In the genomic region with DNA sequence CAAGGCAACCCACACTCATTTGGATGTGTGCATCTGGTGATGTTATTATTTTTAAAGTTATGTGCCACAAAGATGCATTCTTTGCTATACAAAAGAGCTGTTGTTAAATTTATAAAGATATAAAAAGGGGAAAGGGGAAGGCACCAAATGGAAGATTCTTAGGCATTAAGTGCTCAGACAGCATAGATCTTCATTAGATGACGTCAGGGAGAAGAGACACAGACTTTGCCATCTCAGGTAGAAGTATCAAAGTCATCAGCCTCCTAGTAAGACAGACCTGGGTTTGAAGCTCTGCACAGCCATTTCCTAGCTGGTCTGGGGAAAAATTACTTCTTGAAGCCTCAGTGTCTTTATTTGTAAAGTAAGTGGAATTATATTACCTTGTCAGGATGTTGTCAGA, we compare ENCODE assay signal across 2 cellular contexts.
TF ChIP-seq lines count a peak whose summit lies in the region.

No MANE protein-coding gene starts in this region.

TF ChIP-seq in GM23338, 12 proteins besides CTCF, POLR2A, EP300 and RAD21:
- TF ChIP-seq, protein P1, sequence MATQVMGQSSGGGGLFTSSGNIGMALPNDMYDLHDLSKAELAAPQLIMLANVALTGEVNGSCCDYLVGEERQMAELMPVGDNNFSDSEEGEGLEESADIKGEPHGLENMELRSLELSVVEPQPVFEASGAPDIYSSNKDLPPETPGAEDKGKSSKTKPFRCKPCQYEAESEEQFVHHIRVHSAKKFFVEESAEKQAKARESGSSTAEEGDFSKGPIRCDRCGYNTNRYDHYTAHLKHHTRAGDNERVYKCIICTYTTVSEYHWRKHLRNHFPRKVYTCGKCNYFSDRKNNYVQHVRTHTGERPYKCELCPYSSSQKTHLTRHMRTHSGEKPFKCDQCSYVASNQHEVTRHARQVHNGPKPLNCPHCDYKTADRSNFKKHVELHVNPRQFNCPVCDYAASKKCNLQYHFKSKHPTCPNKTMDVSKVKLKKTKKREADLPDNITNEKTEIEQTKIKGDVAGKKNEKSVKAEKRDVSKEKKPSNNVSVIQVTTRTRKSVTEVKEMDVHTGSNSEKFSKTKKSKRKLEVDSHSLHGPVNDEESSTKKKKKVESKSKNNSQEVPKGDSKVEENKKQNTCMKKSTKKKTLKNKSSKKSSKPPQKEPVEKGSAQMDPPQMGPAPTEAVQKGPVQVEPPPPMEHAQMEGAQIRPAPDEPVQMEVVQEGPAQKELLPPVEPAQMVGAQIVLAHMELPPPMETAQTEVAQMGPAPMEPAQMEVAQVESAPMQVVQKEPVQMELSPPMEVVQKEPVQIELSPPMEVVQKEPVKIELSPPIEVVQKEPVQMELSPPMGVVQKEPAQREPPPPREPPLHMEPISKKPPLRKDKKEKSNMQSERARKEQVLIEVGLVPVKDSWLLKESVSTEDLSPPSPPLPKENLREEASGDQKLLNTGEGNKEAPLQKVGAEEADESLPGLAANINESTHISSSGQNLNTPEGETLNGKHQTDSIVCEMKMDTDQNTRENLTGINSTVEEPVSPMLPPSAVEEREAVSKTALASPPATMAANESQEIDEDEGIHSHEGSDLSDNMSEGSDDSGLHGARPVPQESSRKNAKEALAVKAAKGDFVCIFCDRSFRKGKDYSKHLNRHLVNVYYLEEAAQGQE (IDR thresholded peaks at IDR 0.05; ENCODE audit: unreplicated experiment) = no peak
- no peak for TF ChIP-seq ZNF331 (CRISPR knock-in tag; IDR thresholded peaks at IDR 0.05; ENCODE audit: low read depth)
- TF ChIP-seq JUNB (IDR thresholded peaks at IDR 0.05; ENCODE audit: unreplicated experiment) = no peak
- TF ChIP-seq EZH2phosphoT487 (IDR thresholded peaks at IDR 0.05; ENCODE audit: unreplicated experiment) = no peak
- TF ChIP-seq EZH2 (IDR thresholded peaks at IDR 0.05; ENCODE audit: low read depth, unreplicated experiment) = no peak
TF ChIP-seq in GM23338: peak in this region for 0.

TF ChIP-seq in K562, 482 proteins besides CTCF, POLR2A, EP300 and RAD21:
- peak; percentile 43; the same call in 1 of the 2 replicates for TF ChIP-seq ATF7 (IDR thresholded peaks at IDR 0.05)
- TF ChIP-seq TRIM24 (IDR thresholded peaks at IDR 0.05) = no peak
- no peak for TF ChIP-seq ARNT (IDR thresholded peaks at IDR 0.05)
- TF ChIP-seq, protein P2, sequence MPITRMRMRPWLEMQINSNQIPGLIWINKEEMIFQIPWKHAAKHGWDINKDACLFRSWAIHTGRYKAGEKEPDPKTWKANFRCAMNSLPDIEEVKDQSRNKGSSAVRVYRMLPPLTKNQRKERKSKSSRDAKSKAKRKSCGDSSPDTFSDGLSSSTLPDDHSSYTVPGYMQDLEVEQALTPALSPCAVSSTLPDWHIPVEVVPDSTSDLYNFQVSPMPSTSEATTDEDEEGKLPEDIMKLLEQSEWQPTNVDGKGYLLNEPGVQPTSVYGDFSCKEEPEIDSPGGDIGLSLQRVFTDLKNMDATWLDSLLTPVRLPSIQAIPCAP (CRISPR knock-in tag; IDR thresholded peaks at IDR 0.05; ENCODE audit: borderline replicate concordance) = no peak
TF ChIP-seq in K562: peak in this region for 1.
